ENCODE assay signal across 1 cellular context in the genomic region with DNA sequence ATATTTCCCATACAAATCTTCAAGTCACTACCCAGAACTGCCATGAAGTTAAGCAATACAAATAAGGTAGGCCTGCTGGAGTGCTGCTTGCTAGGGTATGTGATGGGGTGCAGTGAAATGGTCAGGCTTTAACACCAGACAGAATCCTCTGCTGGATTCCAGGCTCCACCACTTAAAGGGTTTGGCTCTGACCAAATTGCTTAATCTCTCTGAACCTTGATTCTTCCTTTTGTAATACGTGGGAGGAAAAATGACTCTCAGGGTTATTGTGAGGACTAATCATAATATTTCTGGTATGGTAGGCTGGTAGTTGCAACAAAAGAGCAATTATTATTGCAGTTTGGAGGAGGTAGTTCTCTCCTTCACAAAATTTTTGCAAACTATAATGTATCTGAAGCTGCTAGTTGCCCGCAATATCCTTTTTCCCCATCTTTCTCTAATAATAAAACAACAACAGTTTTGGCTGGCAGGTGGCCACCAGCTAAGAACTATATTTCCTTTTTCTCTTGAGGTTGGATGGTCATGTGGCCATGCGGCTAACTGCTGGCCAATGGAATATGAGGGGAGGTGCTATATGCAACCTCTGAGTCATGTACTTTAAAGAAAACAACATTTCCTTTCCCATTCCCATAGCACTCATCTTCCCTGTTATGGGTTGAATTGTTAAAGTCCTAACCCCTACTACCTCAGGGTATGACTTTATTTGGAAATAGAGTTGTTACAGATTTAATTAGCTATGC.
A peak's percentile ranks its signal among the peaks of the same experiment; 100 is the strongest.
TF ChIP-seq lines count a peak whose summit lies in the region.

No MANE protein-coding gene starts in this region.

TF ChIP-seq in IMR-90, 13 proteins besides CTCF, POLR2A, EP300 and RAD21:
- no peak for TF ChIP-seq CEBPB (IDR thresholded peaks at IDR 0.05; ENCODE audit: low read depth, low read length)
- TF ChIP-seq, protein P1, sequence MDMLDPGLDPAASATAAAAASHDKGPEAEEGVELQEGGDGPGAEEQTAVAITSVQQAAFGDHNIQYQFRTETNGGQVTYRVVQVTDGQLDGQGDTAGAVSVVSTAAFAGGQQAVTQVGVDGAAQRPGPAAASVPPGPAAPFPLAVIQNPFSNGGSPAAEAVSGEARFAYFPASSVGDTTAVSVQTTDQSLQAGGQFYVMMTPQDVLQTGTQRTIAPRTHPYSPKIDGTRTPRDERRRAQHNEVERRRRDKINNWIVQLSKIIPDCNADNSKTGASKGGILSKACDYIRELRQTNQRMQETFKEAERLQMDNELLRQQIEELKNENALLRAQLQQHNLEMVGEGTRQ (IDR thresholded peaks at IDR 0.05; ENCODE audit: low read depth, low read length) = 0 out of 2 replicates have a peak, but pooled peaks have one; percentile 39
TF ChIP-seq in IMR-90: peak in this region for 1.
